Comparison of ENCODE assay signal across 16 cellular contexts in genomic region chr4:152448806-152449205, GRCh38.
A peak's percentile ranks its signal among the peaks of the same experiment; 100 is the strongest.
DNase-seq lines count a peak whose midpoint lies in the region; ATAC-seq and TF ChIP-seq lines count a peak whose summit lies in the region.
"Had no signal": no experiment of that assay in that cellular context is flagged by ENCODE, and none has a peak within 500 bp of the region (broad histone marks: within the 10 kb centered on the region; RNA-seq: fewer than 3 reads in every experiment).

No MANE protein-coding gene starts in this region.

- H3K27me3 Mint-ChIP-seq in activated naive CD8-positive, alpha-beta T cell, result no peaks in the 10 kb centered on the region
- H3K27me3 Mint-ChIP-seq in activated naive CD8-positive, alpha-beta T cell treated with anti-CD3 and anti-CD28 coated beads, Interleukin-2, amount 50 U/mL, for 24 hours, result no peaks in the 10 kb centered on the region
- H3K27me3 Mint-ChIP-seq in progenitor cell of endocrine pancreas, result no peaks in the 10 kb centered on the region
- H3K27me3 Mint-ChIP-seq: B cell; CD4-positive, alpha-beta T cell had no signal

- H3K9me3 ChIP-seq in left lung (no peaks in the 10 kb centered on the region), vagina (no peaks in the 10 kb centered on the region)
- H3K9me3 ChIP-seq: HAP-1 had no signal

- no peak overlapping the region for H3K4me3 Mint-ChIP-seq in activated naive CD8-positive, alpha-beta T cell
- H3K4me3 Mint-ChIP-seq in activated naive CD8-positive, alpha-beta T cell treated with anti-CD3 and anti-CD28 coated beads, Interleukin-2, amount 50 U/mL, for 24 hours, result no peak overlapping the region
- no peak overlapping the region for H3K4me3 Mint-ChIP-seq in progenitor cell of endocrine pancreas (ENCODE audit: low read depth)
- H3K4me3 Mint-ChIP-seq: B cell; CD4-positive, alpha-beta T cell had no signal

- H3K36me3 ChIP-seq in left lung (no peaks in the 10 kb centered on the region), vagina (no peaks in the 10 kb centered on the region)
- H3K36me3 ChIP-seq: HAP-1 had no signal

- DNase-seq in activated naive CD8-positive, alpha-beta T cell treated with anti-CD3 and anti-CD28 coated beads, Interleukin-2, amount 50 U/mL, for 24 hours, result no peak
- peak; percentile 44 for DNase-seq in NCI-H2227 treated with DMSO at 0.1 percent for 48 hours (lab: John Stamatoyannopoulos, UW)
- no peak for DNase-seq in left lung
- no peak for DNase-seq in vagina (ENCODE audit: extremely low spot score in 2 of 2)
- no peak for DNase-seq in stimulated activated CD4-positive, alpha-beta T cell treated with anti-CD3 and anti-CD28 coated beads, Interleukin-4, amount 100 ng/mL, for 1 hour
- DNase-seq in progenitor cell of endocrine pancreas (ENCODE audit: low spot score, unreplicated experiment), result no peak
- DNase-seq: C1 segment of cervical spinal cord; CD4-positive, alpha-beta T cell; COR-L47; DND-41; GDM1; GOT3 had no signal

- H3K4me3 ChIP-seq in left lung (no peak overlapping the region), vagina (no peak overlapping the region)
- H3K4me3 ChIP-seq: HAP-1 had no signal

- no peaks in the 10 kb centered on the region for H3K27me3 ChIP-seq in left lung
- H3K27me3 ChIP-seq in vagina, result no peaks in the 10 kb centered on the region

- TF ChIP-seq POLR2A in vagina (IDR thresholded peaks at IDR 0.05), result no peak

- H3K36me3 Mint-ChIP-seq in activated naive CD8-positive, alpha-beta T cell, result peaks cover 10% of the 10 kb centered on the region
- H3K36me3 Mint-ChIP-seq in activated naive CD8-positive, alpha-beta T cell treated with anti-CD3 and anti-CD28 coated beads, Interleukin-2, amount 50 U/mL, for 24 hours (ENCODE audit: low read depth), result peaks cover 13% of the 10 kb centered on the region
- H3K36me3 Mint-ChIP-seq in progenitor cell of endocrine pancreas (ENCODE audit: insufficient read depth), result no peaks in the 10 kb centered on the region

- H3K4me1 ChIP-seq in left lung (no peaks in the 10 kb centered on the region), vagina (no peaks in the 10 kb centered on the region)
- H3K4me1 ChIP-seq: HAP-1 had no signal

- H3K27ac ChIP-seq in left lung (no peak overlapping the region), vagina (no peak overlapping the region)

- ATAC-seq in activated naive CD8-positive, alpha-beta T cell treated with anti-CD3 and anti-CD28 coated beads, Interleukin-2, amount 50 U/mL, for 24 hours, result no peak
- ATAC-seq in left lung, result peak; percentile 75
- ATAC-seq in HG03442 (IDR thresholded peaks at IDR 0.05; ENCODE audit: unreplicated experiment), result no peak

- H3K4me1 Mint-ChIP-seq in activated naive CD8-positive, alpha-beta T cell (ENCODE audit: low read depth), result peaks cover 31% of the 10 kb centered on the region
- peaks cover 9% of the 10 kb centered on the region for H3K4me1 Mint-ChIP-seq in activated naive CD8-positive, alpha-beta T cell treated with anti-CD3 and anti-CD28 coated beads, Interleukin-2, amount 50 U/mL, for 24 hours
- H3K4me1 Mint-ChIP-seq in progenitor cell of endocrine pancreas (ENCODE audit: low read depth), result peaks cover 19% of the 10 kb centered on the region

- H3K27ac Mint-ChIP-seq in activated naive CD8-positive, alpha-beta T cell, result peak overlapping the region; percentile 10
- H3K27ac Mint-ChIP-seq in activated naive CD8-positive, alpha-beta T cell treated with anti-CD3 and anti-CD28 coated beads, Interleukin-2, amount 50 U/mL, for 24 hours, result no peak overlapping the region
- no peak overlapping the region for H3K27ac Mint-ChIP-seq in progenitor cell of endocrine pancreas
- H3K27ac Mint-ChIP-seq: B cell; CD4-positive, alpha-beta T cell had no signal

- no peaks in the 10 kb centered on the region for H3K9me3 Mint-ChIP-seq in activated naive CD8-positive, alpha-beta T cell (ENCODE audit: low read depth)
- no peaks in the 10 kb centered on the region for H3K9me3 Mint-ChIP-seq in activated naive CD8-positive, alpha-beta T cell treated with anti-CD3 and anti-CD28 coated beads, Interleukin-2, amount 50 U/mL, for 24 hours
- no peaks in the 10 kb centered on the region for H3K9me3 Mint-ChIP-seq in progenitor cell of endocrine pancreas (ENCODE audit: low read depth)
- H3K9me3 Mint-ChIP-seq: CD4-positive, alpha-beta T cell had no signal

- TF ChIP-seq CTCF in left lung (IDR thresholded peaks at IDR 0.05) (no peak), vagina (IDR thresholded peaks at IDR 0.05) (no peak), progenitor cell of endocrine pancreas (IDR thresholded peaks at IDR 0.05; ENCODE audit: unreplicated experiment) (no peak)

- intact Hi-C loops in left lung (cut with DNase I), result no loop called here
- intact Hi-C loops in vagina (cut with DNase I), result no loop called here
